In genomic region chr3:195895078-195895899, GRCh38 we compare ENCODE assay signal across 1 cellular context.
TF ChIP-seq lines count a peak whose summit lies in the region.

No MANE protein-coding gene starts in this region.

TF ChIP-seq in HEK293, 187 proteins besides CTCF, POLR2A, EP300 and RAD21 (continued from another document):
- TF ChIP-seq ZNF416 (tag by site-specific recombination; IDR thresholded peaks at IDR 0.05) = no peak
- no peak for TF ChIP-seq ZNF202 (tag by site-specific recombination; IDR thresholded peaks at IDR 0.05; ENCODE audit: borderline replicate concordance)
- TF ChIP-seq TRIM28 (IDR thresholded peaks at IDR 0.05; ENCODE audit: borderline replicate concordance, low read length) = no peak
- TF ChIP-seq REPIN1 (tag by site-specific recombination; IDR thresholded peaks at IDR 0.05; ENCODE audit: low read depth) = no peak
- no peak for TF ChIP-seq ZNF211 (tag by site-specific recombination; IDR thresholded peaks at IDR 0.05; ENCODE audit: low read depth)
- TF ChIP-seq ZNF791 (tag by site-specific recombination; IDR thresholded peaks at IDR 0.05) = no peak
